Comparison of ENCODE assay signal across 9 cellular contexts in genomic region chr1:66364578-66365391, GRCh38.
A peak's percentile ranks its signal among the peaks of the same experiment; 100 is the strongest.
DNase-seq lines count a peak whose midpoint lies in the region; ATAC-seq, FAIRE-seq and TF ChIP-seq lines count a peak whose summit lies in the region.
"Had no signal": no experiment of that assay in that cellular context is flagged by ENCODE, and none has a peak within 500 bp of the region (broad histone marks: within the 10 kb centered on the region; RNA-seq: fewer than 3 reads in every experiment).

No MANE protein-coding gene starts in this region.

- BruUV-seq in HepG2 (replicated peaks; lab: Mats Ljungman, UMichigan): no TSS peak

- no peak for TF ChIP-seq POLR2A in HepG2 (IDR thresholded peaks at IDR 0.05; ENCODE audit: insufficient read depth in 1 of 2, low read depth in 2 of 2, low read length in 2 of 2)

- no peak for FAIRE-seq in HepG2 (lab: Jason Lieb, UNC)

- intact Hi-C loops in HepG2 (cut with micrococcal nuclease; ENCODE audit: unreplicated experiment): no loop called here

- TF ChIP-seq EP300 in HepG2 (IDR thresholded peaks at IDR 0.05; ENCODE audit: low read depth in 2 of 2, low read length in 2 of 2) (no peak), HepG2 (CRISPR knock-in tag; IDR thresholded peaks at IDR 0.05; ENCODE audit: borderline replicate concordance) (no peak)

- no peak overlapping the region for H3K4me3 ChIP-seq in HepG2 (replicated peaks in 1 of 3; ENCODE audit: insufficient read depth in 1 of 3, low read depth in 2 of 3, low read length in 3 of 3)

- H3K36me3 ChIP-seq in HepG2 (replicated peaks in 1 of 2; ENCODE audit: control insufficient read depth in 1 of 2, insufficient read depth in 2 of 2, low read length in 2 of 2): no peaks in the 10 kb centered on the region

- no peak overlapping the region for H3K9ac ChIP-seq in HepG2 (ENCODE audit: insufficient read depth, low read depth, low read length)

- H3K4me2 ChIP-seq in HepG2 (ENCODE audit: low read depth, low read length): no peak overlapping the region

- WGBS in HepG2 (ENCODE audit: low lambda C conversion rate): 7% methylated on average over 2 of the region's 2 CpGs

- ATAC-seq in GM18858 (IDR thresholded peaks at IDR 0.05; ENCODE audit: unreplicated experiment): peak; percentile 56
- peak; percentile 69 for ATAC-seq in GM21717 (IDR thresholded peaks at IDR 0.05; ENCODE audit: unreplicated experiment)
- ATAC-seq in memory B cell (ENCODE audit: low read depth): no peak
- ATAC-seq in HG03521 (IDR thresholded peaks at IDR 0.05; ENCODE audit: unreplicated experiment): no peak
- no peak for ATAC-seq in HepG2
- no peak for ATAC-seq in WTC11

- H3K79me2 ChIP-seq in HepG2 (ENCODE audit: insufficient read depth, low read length): no peaks in the 10 kb centered on the region

- CTCF ChIA-PET in HepG2 (lab: Yijun Ruan, JAX; ENCODE audit: low intra/inter-chr PET ratio, low total read pairs): no interaction called here
- CTCF ChIA-PET in WTC11 (lab: Charles Lee): interaction anchor here (1.0 kb wide), 1 partner anchor 82 kb away, joined by 3 read pairs; no protein-coding TSS in a partner anchor

- H3K27ac Mint-ChIP-seq in memory B cell (peak overlapping the region; percentile 87), WTC11 (no peak overlapping the region)

- no peaks in the 10 kb centered on the region for H4K20me1 ChIP-seq in HepG2 (ENCODE audit: insufficient read depth, low read length)

- no peaks in the 10 kb centered on the region for H3K9me3 Mint-ChIP-seq in memory B cell
- no peaks in the 10 kb centered on the region for H3K9me3 Mint-ChIP-seq in WTC11

- peaks cover 49% of the 10 kb centered on the region for H3K4me1 Mint-ChIP-seq in memory B cell
- peaks cover 3% of the 10 kb centered on the region for H3K4me1 Mint-ChIP-seq in WTC11

- no peaks in the 10 kb centered on the region for H3K4me1 ChIP-seq in HepG2 (ENCODE audit: insufficient read depth, low read length)

- H2AFZ ChIP-seq in HepG2 (ENCODE audit: low read length): no peak overlapping the region

- peaks cover 49% of the 10 kb centered on the region for H3K36me3 Mint-ChIP-seq in memory B cell
- peaks cover 58% of the 10 kb centered on the region for H3K36me3 Mint-ChIP-seq in WTC11

- H3K4me3 Mint-ChIP-seq in memory B cell: no peak overlapping the region
- no peak overlapping the region for H3K4me3 Mint-ChIP-seq in WTC11

- DNase-seq in HS-5 (ENCODE audit: low read depth) (peak; percentile 25), memory B cell (ENCODE audit: low spot score in 2 of 2) (no peak), SW 1271 (lab: John Stamatoyannopoulos, UW) (no peak), HepG2 (ENCODE audit: low spot score) (no peak), WTC11 (ENCODE audit: low spot score) (no peak)
- DNase-seq: NCI-H446 had no signal

- no peak for TF ChIP-seq RAD21 in HepG2 (CRISPR knock-in tag; IDR thresholded peaks at IDR 0.05)

- in situ Hi-C loops in HepG2 (cut with HindIII; ENCODE audit: extremely low pct_ligation_motif_present, low pct_unique_long_range_greater_than_20kb): no loop called here

- H3K27me3 ChIP-seq in HepG2 (ENCODE audit: control insufficient read depth in 1 of 2, insufficient read depth in 2 of 2, low read length in 2 of 2): 0 out of 5 replicates have a peak, but pooled peaks cover 0 to 1% of the 10 kb centered on the region in 2 experiments

- no peaks in the 10 kb centered on the region for H3K9me3 ChIP-seq in HepG2 (ENCODE audit: low read length)

- H3K27me3 Mint-ChIP-seq in memory B cell (no peaks in the 10 kb centered on the region), WTC11 (ENCODE audit: low read depth) (no peaks in the 10 kb centered on the region)

- no peak overlapping the region for H3K27ac ChIP-seq in HepG2 (ENCODE audit: extremely low read length, insufficient read depth, low read length)

- no peak for TF ChIP-seq CTCF in HepG2 (CRISPR knock-in tag; IDR thresholded peaks at IDR 0.05)
- TF ChIP-seq CTCF in WTC11 (IDR thresholded peaks at IDR 0.05): no peak

- POLR2A ChIA-PET in HepG2 (lab: Yijun Ruan, JAX) (no interaction called here), WTC11 (lab: Charles Lee) (interaction anchor here (0.6 kb wide), 1 partner anchor 113 kb away, joined by 3 read pairs; no protein-coding TSS in a partner anchor)

TF ChIP-seq in HepG2, 621 proteins besides CTCF, POLR2A, EP300 and RAD21 (continues in another document):
- TF ChIP-seq TCF7L2 (IDR thresholded peaks at IDR 0.05; ENCODE audit: low read depth, low read length) (no peak), GATAD1 (CRISPR knock-in tag; IDR thresholded peaks at IDR 0.05) (no peak), SNAPC4 (CRISPR knock-in tag; IDR thresholded peaks at IDR 0.05) (no peak)

TF ChIP-seq in WTC11, 78 proteins besides CTCF, POLR2A, EP300 and RAD21 (continues in another document):
- TF ChIP-seq ZNF232 (CRISPR knock-in tag; IDR thresholded peaks at IDR 0.05) (no peak), ZNF532 (CRISPR knock-in tag; IDR thresholded peaks at IDR 0.05; ENCODE audit: borderline replicate concordance) (no peak), USF2 (CRISPR knock-in tag; IDR thresholded peaks at IDR 0.05) (no peak), CREB1 (CRISPR knock-in tag; IDR thresholded peaks at IDR 0.05) (no peak), RELA (CRISPR knock-in tag; IDR thresholded peaks at IDR 0.05; ENCODE audit: borderline replicate concordance) (no peak), SMAD3 (CRISPR knock-in tag; IDR thresholded peaks at IDR 0.05; ENCODE audit: borderline replicate concordance) (no peak), ZNF512 (CRISPR knock-in tag; IDR thresholded peaks at IDR 0.05; ENCODE audit: borderline replicate concordance) (no peak), HMGXB4 (CRISPR knock-in tag; IDR thresholded peaks at IDR 0.05) (no peak), KAT7 (CRISPR knock-in tag; IDR thresholded peaks at IDR 0.05; ENCODE audit: borderline replicate concordance) (no peak)

Comparison
In these comparisons a context has a peak if more than half of its experiments do, and no peak if none do; other contexts are left out.
1. ATAC-seq: peak in GM18858 (single experiment) and GM21717 (single experiment); none in memory B cell (single experiment), HG03521 (single experiment), HepG2 (single experiment) and WTC11 (single experiment).